In the genomic region with DNA sequence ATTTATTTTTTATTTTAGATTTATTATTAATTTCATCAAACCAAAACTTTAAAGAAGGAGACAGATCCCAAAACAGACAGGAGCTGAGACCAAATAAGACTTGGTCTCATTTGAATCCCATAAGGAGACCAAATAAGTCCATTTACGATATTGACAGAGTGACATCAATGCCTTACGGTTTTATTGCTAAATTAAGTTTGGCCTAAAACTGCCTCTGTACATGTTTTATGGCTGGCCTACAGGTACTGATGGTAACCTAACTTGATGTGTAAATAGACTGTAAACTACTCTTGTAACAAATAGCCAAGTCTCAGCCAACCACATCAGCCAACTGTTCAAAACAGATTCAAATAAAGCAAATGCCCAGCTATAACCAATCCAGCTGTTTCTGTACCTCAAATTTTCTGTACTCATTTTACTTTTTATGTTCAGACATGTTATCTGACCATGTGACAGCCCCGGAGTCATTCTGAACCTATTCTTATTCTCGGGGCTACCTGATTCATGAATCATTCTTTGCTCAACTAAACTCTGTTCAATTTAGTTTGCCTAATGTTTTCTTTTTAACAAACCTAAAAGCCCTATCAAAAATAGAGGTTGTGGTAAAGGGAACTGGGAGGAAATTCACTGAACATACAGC, we compare ENCODE assay signal across 36 cellular contexts.
DNase-seq lines count a peak whose midpoint lies in the region; ATAC-seq, FAIRE-seq and TF ChIP-seq lines count a peak whose summit lies in the region.
"Had no signal": no experiment of that assay in that cellular context is flagged by ENCODE, and none has a peak within 500 bp of the region (broad histone marks: within the 10 kb centered on the region; RNA-seq: fewer than 3 reads in every experiment).

No MANE protein-coding gene starts in this region.

- no peak for DNase-seq in activated CD4-positive, alpha-beta T cell treated with anti-CD3 and anti-CD28 coated beads for 36 hours
- DNase-seq in activated CD4-positive, alpha-beta T cell treated with anti-CD3 and anti-CD28 coated beads, Interleukin-2, amount 50 U/mL, for 4 hours = no peak
- DNase-seq in keratinocyte (ENCODE audit: low read depth, low spot score) = peak; percentile 32
- no peak for DNase-seq in stimulated activated CD4-positive, alpha-beta T cell treated with anti-CD3 and anti-CD28 coated beads, Interleukin-15, amount 100 ng/mL, for 24 hours
- DNase-seq in BE2C = no peak
- DNase-seq: activated CD8-positive, alpha-beta memory T cell treated with anti-CD3 and anti-CD28 coated beads, Interleukin-2, amount 10 ng/mL, durations not matched to agents 7 days and 5 days; activated gamma-delta T cell treated with Interleukin-2 at 50 U/mL for 16 hours; activated naive CD8-positive, alpha-beta T cell treated with anti-CD3 and anti-CD28 coated beads, Interleukin-2, amount 10 ng/mL, durations not matched to agents 7 days and 5 days; activated T-cell treated with anti-CD3 and anti-CD28 coated beads, Interleukin-2, amount 50 U/mL, for 4 hours; aorta; Calu3; DND-41; effector CD8-positive, alpha-beta T cell; GF-D8; GOT3; Kasumi-1; naive thymus-derived CD8-positive, alpha-beta T cell; NCI-H446; NCI-H774; nucleus accumbens; psoas muscle; stimulated activated naive B cell treated with anti-CD40 and anti-IgM and Interleukin-4, amounts not matched to agents 10 μg/mL and 1 μg/mL and 100 μg/mL, for 72 hours; substantia nigra; T1000 had no signal

- H3K4me1 Mint-ChIP-seq in activated CD4-positive, alpha-beta T cell treated with anti-CD3 and anti-CD28 coated beads for 36 hours = no peaks in the 10 kb centered on the region
- no peaks in the 10 kb centered on the region for H3K4me1 Mint-ChIP-seq in activated T-helper 17 cell treated with anti-CD3 and anti-CD28 coated beads, Interleukin-2, amount 50 U/mL, for 72 hours
- H3K4me1 Mint-ChIP-seq: activated naive CD8-positive, alpha-beta T cell treated with anti-CD3 and anti-CD28 coated beads, Interleukin-2, amount 10 ng/mL, durations not matched to agents 7 days and 5 days; mesothelial cell of epicardium; naive thymus-derived CD8-positive, alpha-beta T cell; stimulated activated naive B cell treated with anti-CD40 and anti-IgM and Interleukin-4, amounts not matched to agents 10 μg/mL and 1 μg/mL and 100 μg/mL, for 72 hours; WTC11 had no signal

- no peaks in the 10 kb centered on the region for H3K9me1 ChIP-seq in keratinocyte (ENCODE audit: control insufficient read depth, extremely low read depth, insufficient read depth, low read length)

- no peaks in the 10 kb centered on the region for H3K27me3 ChIP-seq in keratinocyte (ENCODE audit: control insufficient read depth, extremely low read depth, insufficient read depth, low read length)
- no peaks in the 10 kb centered on the region for H3K27me3 ChIP-seq in BE2C
- H3K27me3 ChIP-seq: SJSA1 had no signal

- no peak overlapping the region for H3K27ac Mint-ChIP-seq in activated CD4-positive, alpha-beta T cell treated with anti-CD3 and anti-CD28 coated beads for 36 hours
- H3K27ac Mint-ChIP-seq in activated T-helper 17 cell treated with anti-CD3 and anti-CD28 coated beads, Interleukin-2, amount 50 U/mL, for 72 hours = no peak overlapping the region
- H3K27ac Mint-ChIP-seq: activated CD8-positive, alpha-beta memory T cell treated with anti-CD3 and anti-CD28 coated beads, Interleukin-2, amount 10 ng/mL, durations not matched to agents 7 days and 5 days; activated naive CD8-positive, alpha-beta T cell treated with anti-CD3 and anti-CD28 coated beads, Interleukin-2, amount 10 ng/mL, durations not matched to agents 7 days and 5 days; mesothelial cell of epicardium; stimulated activated naive B cell treated with anti-CD40 and anti-IgM and Interleukin-4, amounts not matched to agents 10 μg/mL and 1 μg/mL and 100 μg/mL, for 72 hours; type B pancreatic cell; WTC11 had no signal

- FAIRE-seq in keratinocyte (lab: Jason Lieb, UNC) = peak; percentile 88
- FAIRE-seq: A204.1, HepG2, islet of Langerhans, RCC 7860 had no signal

- no peaks in the 10 kb centered on the region for H4K20me1 ChIP-seq in keratinocyte (ENCODE audit: control insufficient read depth, extremely low read depth, insufficient read depth, low read length)

- no peaks in the 10 kb centered on the region for H3K9me3 Mint-ChIP-seq in activated CD4-positive, alpha-beta T cell treated with anti-CD3 and anti-CD28 coated beads for 36 hours (ENCODE audit: low read depth)
- H3K9me3 Mint-ChIP-seq in activated T-helper 17 cell treated with anti-CD3 and anti-CD28 coated beads, Interleukin-2, amount 50 U/mL, for 72 hours = no peaks in the 10 kb centered on the region
- H3K9me3 Mint-ChIP-seq: activated naive CD8-positive, alpha-beta T cell treated with anti-CD3 and anti-CD28 coated beads, Interleukin-2, amount 10 ng/mL, durations not matched to agents 7 days and 5 days; activated T-cell treated with anti-CD3 and anti-CD28 coated beads, Interleukin-2, amount 50 U/mL, for 4 hours; mesothelial cell of epicardium; naive thymus-derived CD8-positive, alpha-beta T cell; stimulated activated naive B cell treated with anti-CD40 and anti-IgM and Interleukin-4, amounts not matched to agents 10 μg/mL and 1 μg/mL and 100 μg/mL, for 72 hours; type B pancreatic cell; WTC11 had no signal

- H2AFZ ChIP-seq in keratinocyte (ENCODE audit: control insufficient read depth, low read length) = peak overlapping the region; percentile 90

- H3K79me2 ChIP-seq in keratinocyte (ENCODE audit: control insufficient read depth, insufficient read depth, low read length) = no peaks in the 10 kb centered on the region

- H3K9me3 ChIP-seq in keratinocyte (ENCODE audit: control insufficient read depth, low read depth, low read length) = no peaks in the 10 kb centered on the region
- H3K9me3 ChIP-seq in BE2C = no peaks in the 10 kb centered on the region
- H3K9me3 ChIP-seq: psoas muscle, SJSA1 had no signal

- no peak overlapping the region for H3K4me3 Mint-ChIP-seq in activated CD4-positive, alpha-beta T cell treated with anti-CD3 and anti-CD28 coated beads for 36 hours
- H3K4me3 Mint-ChIP-seq in activated T-helper 17 cell treated with anti-CD3 and anti-CD28 coated beads, Interleukin-2, amount 50 U/mL, for 72 hours = no peak overlapping the region
- H3K4me3 Mint-ChIP-seq: activated CD8-positive, alpha-beta memory T cell treated with anti-CD3 and anti-CD28 coated beads, Interleukin-2, amount 10 ng/mL, durations not matched to agents 7 days and 5 days; activated naive CD8-positive, alpha-beta T cell treated with anti-CD3 and anti-CD28 coated beads, Interleukin-2, amount 10 ng/mL, durations not matched to agents 7 days and 5 days; activated T-cell treated with anti-CD3 and anti-CD28 coated beads, Interleukin-2, amount 50 U/mL, for 4 hours; mesothelial cell of epicardium; naive thymus-derived CD8-positive, alpha-beta T cell; stimulated activated naive B cell treated with anti-CD40 and anti-IgM and Interleukin-4, amounts not matched to agents 10 μg/mL and 1 μg/mL and 100 μg/mL, for 72 hours; type B pancreatic cell; WTC11 had no signal

- dilution Hi-C loops in keratinocyte (cut with MboI; ENCODE audit: extremely low pct_ligation_motif_present, low sequenced_read_pairs) = no loop called here

- H3K9ac ChIP-seq in keratinocyte (ENCODE audit: control insufficient read depth, extremely low read depth, insufficient read depth, low read length) = peak overlapping the region; percentile 59

- H3K4me2 ChIP-seq in keratinocyte (ENCODE audit: control insufficient read depth, extremely low read depth, insufficient read depth, low read depth, low read length) = peak overlapping the region; percentile 81

- peaks cover 0 to 3% of the 10 kb centered on the region in 2 experiments for H3K36me3 ChIP-seq in keratinocyte (ENCODE audit: control insufficient read depth in 2 of 2, extremely low read depth in 1 of 2, insufficient read depth in 2 of 2, low read length in 2 of 2)
- H3K36me3 ChIP-seq in BE2C = peaks cover 2% of the 10 kb centered on the region; the same call in 1 of the 2 replicates

- POLR2A ChIA-PET in activated CD4-positive, alpha-beta T cell treated with anti-CD3 and anti-CD28 coated beads for 36 hours (lab: Charles Lee) = no interaction called here

- H3K4me1 ChIP-seq in keratinocyte (ENCODE audit: control insufficient read depth, extremely low read depth, insufficient read depth, low read length) = peaks cover 16% of the 10 kb centered on the region
- no peaks in the 10 kb centered on the region; the same call in 1 of the 2 replicates for H3K4me1 ChIP-seq in BE2C
- H3K4me1 ChIP-seq: SJSA1 had no signal

- TF ChIP-seq CTCF in keratinocyte (optimal IDR thresholded peaks at IDR 0.05 in 1 of 3, IDR thresholded peaks at IDR 0.05 in 1 of 3, conservative IDR thresholded peaks at IDR 0.05 in 1 of 3; ENCODE audit: extremely low read depth in 1 of 3, insufficient read depth in 2 of 3, low read length in 3 of 3) (no peak), BE2C (IDR thresholded peaks at IDR 0.05; ENCODE audit: low read depth, low read length) (no peak)

- H3K27me3 Mint-ChIP-seq in activated CD4-positive, alpha-beta T cell treated with anti-CD3 and anti-CD28 coated beads for 36 hours = no peaks in the 10 kb centered on the region
- no peaks in the 10 kb centered on the region for H3K27me3 Mint-ChIP-seq in activated T-helper 17 cell treated with anti-CD3 and anti-CD28 coated beads, Interleukin-2, amount 50 U/mL, for 72 hours
- H3K27me3 Mint-ChIP-seq: activated CD8-positive, alpha-beta memory T cell treated with anti-CD3 and anti-CD28 coated beads, Interleukin-2, amount 10 ng/mL, durations not matched to agents 7 days and 5 days; activated naive CD8-positive, alpha-beta T cell treated with anti-CD3 and anti-CD28 coated beads, Interleukin-2, amount 10 ng/mL, durations not matched to agents 7 days and 5 days; naive thymus-derived CD8-positive, alpha-beta T cell; stimulated activated naive B cell treated with anti-CD40 and anti-IgM and Interleukin-4, amounts not matched to agents 10 μg/mL and 1 μg/mL and 100 μg/mL, for 72 hours; type B pancreatic cell had no signal

- H3K4me3 ChIP-seq in keratinocyte (ENCODE audit: control insufficient read depth in 2 of 3, extremely low read depth in 1 of 3, insufficient read depth in 2 of 3, low read depth in 1 of 3, low read length in 3 of 3) = peak overlapping the region in 1 of 3 experiments; percentile 41
- no peak overlapping the region for H3K4me3 ChIP-seq in BE2C (ENCODE audit: low read depth, low read length)
- H3K4me3 ChIP-seq: coronary artery, psoas muscle, SJSA1 had no signal

- H3K36me3 Mint-ChIP-seq in activated CD4-positive, alpha-beta T cell treated with anti-CD3 and anti-CD28 coated beads for 36 hours (ENCODE audit: low read depth) = peaks cover 20% of the 10 kb centered on the region
- H3K36me3 Mint-ChIP-seq in activated T-helper 17 cell treated with anti-CD3 and anti-CD28 coated beads, Interleukin-2, amount 50 U/mL, for 72 hours (ENCODE audit: low read depth) = peaks cover 35% of the 10 kb centered on the region
- H3K36me3 Mint-ChIP-seq: WTC11 had no signal

- peak overlapping the region; percentile 81 for H3K27ac ChIP-seq in keratinocyte (ENCODE audit: control insufficient read depth, insufficient read depth, low read length)
- H3K27ac ChIP-seq: coronary artery, psoas muscle, SJSA1 had no signal

- CTCF ChIA-PET in activated CD4-positive, alpha-beta T cell treated with anti-CD3 and anti-CD28 coated beads for 36 hours (lab: Charles Lee) = interaction anchor here (0.5 to 0.7 kb wide), 2 partner anchors 183 to 364 kb away, joined by 3 read pairs; no protein-coding TSS in a partner anchor

- intact Hi-C loops in activated CD4-positive, alpha-beta T cell treated with anti-CD3 and anti-CD28 coated beads for 36 hours (cut with DNase I, micrococcal nuclease) = no loop called here

- ATAC-seq in activated CD4-positive, alpha-beta T cell treated with anti-CD3 and anti-CD28 coated beads for 36 hours = peak; percentile 23
- peak; percentile 56 for ATAC-seq in activated T-helper 17 cell treated with anti-CD3 and anti-CD28 coated beads, Interleukin-2, amount 50 U/mL, for 72 hours (replicated peaks)
- ATAC-seq in GM21717 (IDR thresholded peaks at IDR 0.05; ENCODE audit: unreplicated experiment) (no peak), HG02623 (IDR thresholded peaks at IDR 0.05; ENCODE audit: unreplicated experiment) (no peak)
- ATAC-seq: activated CD8-positive, alpha-beta memory T cell treated with anti-CD3 and anti-CD28 coated beads, Interleukin-2, amount 10 ng/mL, durations not matched to agents 7 days and 5 days; activated T-cell treated with anti-CD3 and anti-CD28 coated beads, Interleukin-2, amount 50 U/mL, for 4 hours; HepG2; naive thymus-derived CD8-positive, alpha-beta T cell; psoas muscle; stimulated activated naive B cell treated with anti-CD40 and anti-IgM and Interleukin-4, amounts not matched to agents 10 μg/mL and 1 μg/mL and 100 μg/mL, for 72 hours; WTC11 had no signal

Comparison
In these comparisons a context has a peak if more than half of its experiments do, and no peak if none do; other contexts are left out.
1. ATAC-seq: peak in activated CD4-positive, alpha-beta T cell treated with anti-CD3 and anti-CD28 coated beads for 36 hours (single experiment) and activated T-helper 17 cell treated with anti-CD3 and anti-CD28 coated beads, Interleukin-2, amount 50 U/mL, for 72 hours (single experiment); none in GM21717 (single experiment) and HG02623 (single experiment).